1 cellular context compared by ENCODE assay signal in genomic region chr9:136007906-136008692, GRCh38.
TF ChIP-seq lines count a peak whose summit lies in the region.

No MANE protein-coding gene starts in this region.

TF ChIP-seq in GM23338, 12 proteins besides CTCF, POLR2A, EP300 and RAD21 (continued from another document):
- no peak for TF ChIP-seq ZNF462 (CRISPR knock-in tag; IDR thresholded peaks at IDR 0.05)
- no peak for TF ChIP-seq REST (IDR thresholded peaks at IDR 0.05; ENCODE audit: unreplicated experiment)
- TF ChIP-seq ZNF331 (CRISPR knock-in tag; IDR thresholded peaks at IDR 0.05; ENCODE audit: low read depth) = no peak
- no peak for TF ChIP-seq ZNF114 (CRISPR knock-in tag; IDR thresholded peaks at IDR 0.05)
- TF ChIP-seq STAT1 (IDR thresholded peaks at IDR 0.05; ENCODE audit: unreplicated experiment) = no peak
- no peak for TF ChIP-seq CREB1 (CRISPR knock-in tag; IDR thresholded peaks at IDR 0.05; ENCODE audit: low read depth)
- TF ChIP-seq JUNB (IDR thresholded peaks at IDR 0.05; ENCODE audit: unreplicated experiment) = no peak
